ENCODE assay signal across 23 cellular contexts in genomic region chr9:114722363-114722695, GRCh38. TPM values are rescaled to one million over a fixed set of nuclear protein-coding genes. Genes with fewer than 3 reads are reported as not detected.
"Had no signal": no experiment of that assay in that cellular context is flagged by ENCODE, and none has a peak within 500 bp of the region (broad histone marks: within the 10 kb centered on the region; RNA-seq: fewer than 3 reads in every experiment).

No MANE protein-coding gene starts in this region.

- H3K27me3 ChIP-seq: adrenal gland, breast epithelium, testis had no signal

- H3K36me3 ChIP-seq: adrenal gland, breast epithelium, spleen had no signal

- H3K4me1 ChIP-seq: adrenal gland, breast epithelium, testis had no signal

- ATAC-seq: activated T-cell treated with anti-CD3 and anti-CD28 coated beads, Interleukin-2, amount 50 U/mL, for 4 hours; effector memory CD8-positive, alpha-beta T cell; natural killer cell; stimulated activated memory B cell treated with anti-CD40 and anti-IgM and Interleukin-4, amounts not matched to agents 10 μg/mL and 1 μg/mL and 100 μg/mL, for 72 hours had no signal

- H3K4me3 ChIP-seq: adrenal gland, breast epithelium, lung, spleen, testis had no signal

- DNase-seq: activated CD4-positive, alpha-beta T cell treated with anti-CD3 and anti-CD28 coated beads, Interleukin-2, amount 50 U/mL, for 1 hour; activated CD4-positive, CD25-positive, alpha-beta regulatory T cell treated with anti-CD3 and anti-CD28 coated beads, Interleukin-2, amount 50 U/mL, for 72 hours; activated CD8-positive, alpha-beta memory T cell treated with anti-CD3 and anti-CD28 coated beads, Interleukin-2, amount 50 U/mL, for 4 hours; activated naive CD4-positive, alpha-beta T cell treated with anti-CD3 and anti-CD28 coated beads, Interleukin-2, amount 10 ng/mL, durations not matched to agents 7 days and 5 days; activated T-cell treated with anti-CD3 and anti-CD28 coated beads, Interleukin-2, amount 50 U/mL, for 4 hours; adrenal gland; effector memory CD8-positive, alpha-beta T cell; foreskin melanocyte; glutamatergic neuron; natural killer cell; spleen; stimulated activated CD4-positive, alpha-beta T cell treated with anti-CD3 and anti-CD28 coated beads, Interleukin-4, amount 100 ng/mL, for 4 hours; testis had no signal

- H3K27ac Mint-ChIP-seq: dendritic cell treated with granulocyte-macrophage colony-stimulating factor and Interleukin-4, amounts not matched to agents 40 ng/mL and 50 ng/mL, for 4 days; natural killer cell had no signal

- H3K36me3 Mint-ChIP-seq: natural killer cell had no signal

- H3K9me3 ChIP-seq: adrenal gland, breast epithelium, spleen, testis had no signal

- H3K9me3 Mint-ChIP-seq: dendritic cell treated with granulocyte-macrophage colony-stimulating factor and Interleukin-4, amounts not matched to agents 40 ng/mL and 50 ng/mL, for 4 days; natural killer cell had no signal

- H3K27ac ChIP-seq: adrenal gland, breast epithelium, spleen, testis, VCaP had no signal

RNA-seq across cellular contexts. Expression of gene TEX48, which starts 40.3 kb away (rescaled TPM):
- total RNA-seq: adrenal gland, astrocyte, breast epithelium, cerebellum, epithelial cell of proximal tubule, left lobe of liver, lung, natural killer cell, spleen had no signal
- polyA plus RNA-seq: adrenal gland, keratinocyte, lung, spleen had no signal
